In the genomic region with DNA sequence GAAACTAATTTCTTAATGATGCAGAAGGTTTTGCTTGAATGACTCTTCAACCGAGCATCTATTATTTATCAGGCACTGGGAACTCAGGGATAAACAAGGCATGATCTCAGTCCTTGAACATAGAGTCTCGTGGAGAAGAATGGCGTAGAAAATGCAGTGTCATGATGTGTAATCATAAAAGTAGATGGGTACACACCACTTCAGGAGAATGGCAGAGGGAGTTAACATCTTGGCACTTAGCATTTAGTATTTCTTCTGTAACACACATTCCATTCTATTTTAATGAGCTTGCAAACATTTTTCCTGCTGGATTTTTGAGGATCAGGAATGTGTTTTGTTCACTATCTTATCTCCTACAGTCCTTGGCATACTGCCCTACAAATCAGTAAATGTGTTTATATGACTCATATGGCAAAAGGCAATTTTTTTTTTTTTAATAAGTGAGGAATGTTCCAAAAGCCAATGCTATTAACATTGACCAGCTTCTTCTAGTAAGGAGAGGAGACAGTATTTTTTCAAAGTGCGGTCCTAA, we compare ENCODE assay signal across 8 cellular contexts. TPM values are rescaled to one million over a fixed set of nuclear protein-coding genes. Genes with fewer than 3 reads are reported as not detected.
DNase-seq lines count a peak whose midpoint lies in the region; ATAC-seq and TF ChIP-seq lines count a peak whose summit lies in the region.

No MANE protein-coding gene starts in this region.

- H3K9me3 Mint-ChIP-seq in activated T-helper 1 cell treated with anti-CD3 and anti-CD28 coated beads, Interleukin-12 subunit alpha, Interleukin-12 subunit beta, Interleukin-2, Interleukin-4 antibody, amounts not matched to agents 30 ng/mL and 10 ng/mL and 1 ng/mL, durations not matched to agents 14 hours and 24 hours and 36 hours = no peaks in the 10 kb centered on the region

- ATAC-seq in left ventricle myocardium superior = peak; percentile 69

- H3K36me3 ChIP-seq in BJ (ENCODE audit: control insufficient read depth, insufficient read depth, low read length) = no peaks in the 10 kb centered on the region
- no peaks in the 10 kb centered on the region for H3K36me3 ChIP-seq in subcutaneous abdominal adipose tissue (ENCODE audit: control insufficient read depth in 5 of 5, insufficient read depth in 5 of 5, low read length in 5 of 5)

- no peak for TF ChIP-seq RAD21 in Ishikawa (IDR thresholded peaks at IDR 0.05; ENCODE audit: low read depth)

- H3K27me3 ChIP-seq in BJ (ENCODE audit: control insufficient read depth, insufficient read depth, low read length) = no peaks in the 10 kb centered on the region
- H3K27me3 ChIP-seq in subcutaneous abdominal adipose tissue (ENCODE audit: control insufficient read depth in 5 of 5, insufficient read depth in 4 of 5, low read length in 5 of 5) = no peaks in the 10 kb centered on the region

- peak overlapping the region; percentile 64 for H3K27ac Mint-ChIP-seq in activated T-helper 1 cell treated with anti-CD3 and anti-CD28 coated beads, Interleukin-12 subunit alpha, Interleukin-12 subunit beta, Interleukin-2, Interleukin-4 antibody, amounts not matched to agents 30 ng/mL and 10 ng/mL and 1 ng/mL, durations not matched to agents 14 hours and 24 hours and 36 hours

- H3K9ac ChIP-seq in subcutaneous abdominal adipose tissue (ENCODE audit: low read length in 5 of 5) = peak overlapping the region in 1 of 5 donors; percentile 57

- H3K4me1 Mint-ChIP-seq in activated T-helper 1 cell treated with anti-CD3 and anti-CD28 coated beads, Interleukin-12 subunit alpha, Interleukin-12 subunit beta, Interleukin-2, Interleukin-4 antibody, amounts not matched to agents 30 ng/mL and 10 ng/mL and 1 ng/mL, durations not matched to agents 14 hours and 24 hours and 36 hours (ENCODE audit: low read depth) = peaks cover 62% of the 10 kb centered on the region

- H3K27me3 Mint-ChIP-seq in activated T-helper 1 cell treated with anti-CD3 and anti-CD28 coated beads, Interleukin-12 subunit alpha, Interleukin-12 subunit beta, Interleukin-2, Interleukin-4 antibody, amounts not matched to agents 30 ng/mL and 10 ng/mL and 1 ng/mL, durations not matched to agents 14 hours and 24 hours and 36 hours (ENCODE audit: insufficient read depth) = peaks cover 7% of the 10 kb centered on the region

- peak overlapping the region; percentile 72 for H3K27ac ChIP-seq in subcutaneous abdominal adipose tissue (ENCODE audit: low read depth, low read length)

- POLR2A ChIA-PET in BJ (lab: Charles Lee) = interaction anchor here (0.6 to 1.6 kb wide), 4 partner anchors 67 to 865 kb away, joined by 3 to 10 read pairs (median 6); no protein-coding TSS in a partner anchor

- intact Hi-C loops in activated T-helper 1 cell treated with anti-CD3 and anti-CD28 coated beads, Interleukin-12 subunit alpha, Interleukin-12 subunit beta, Interleukin-2, Interleukin-4 antibody, amounts not matched to agents 30 ng/mL and 10 ng/mL and 1 ng/mL, durations not matched to agents 14 hours and 24 hours and 36 hours (cut with micrococcal nuclease) = loop anchor here (5.0 kb wide), 1 partner anchor 1018 kb away; a partner anchor contains a TSS
- intact Hi-C loops in left ventricle myocardium superior (cut with micrococcal nuclease) = no loop called here

- H3K36me3 Mint-ChIP-seq in activated T-helper 1 cell treated with anti-CD3 and anti-CD28 coated beads, Interleukin-12 subunit alpha, Interleukin-12 subunit beta, Interleukin-2, Interleukin-4 antibody, amounts not matched to agents 30 ng/mL and 10 ng/mL and 1 ng/mL, durations not matched to agents 14 hours and 24 hours and 36 hours (ENCODE audit: low read depth) = peaks cover 3% of the 10 kb centered on the region

- peak; percentile 98 for DNase-seq in BJ (ENCODE audit: low read depth)
- no peak for DNase-seq in activated T-helper 1 cell treated with anti-CD3 and anti-CD28 coated beads, Interleukin-12 subunit alpha, Interleukin-12 subunit beta, Interleukin-2, Interleukin-4 antibody, amounts not matched to agents 30 ng/mL and 10 ng/mL and 1 ng/mL, durations not matched to agents 14 hours and 24 hours and 36 hours (ENCODE audit: low spot score)
- DNase-seq in left ventricle myocardium superior = no peak
- no peak for DNase-seq in anterior cingulate cortex (lab: John Stamatoyannopoulos, UW)
- no peak for DNase-seq in stimulated activated naive CD4-positive, alpha-beta T cell treated with Interleukin-2 at 50 U/mL for 16 hours (lab: John Stamatoyannopoulos, UW)
- DNase-seq in DMS114 treated with DMSO at 0.1 percent for 48 hours (lab: John Stamatoyannopoulos, UW; ENCODE audit: unreplicated experiment) = no peak

- no peaks in the 10 kb centered on the region for H3K9me3 ChIP-seq in subcutaneous abdominal adipose tissue (ENCODE audit: control insufficient read depth in 5 of 5, low read length in 5 of 5)

- CTCF ChIA-PET in BJ (lab: Yijun Ruan, JAX) = interaction anchor here (1.5 kb wide), 1 partner anchor 67 kb away, joined by 7 read pairs; no protein-coding TSS in a partner anchor

- TF ChIP-seq CTCF in BJ (IDR thresholded peaks at IDR 0.05; ENCODE audit: insufficient read depth, low read depth, low read length) = no peak

- H3K4me1 ChIP-seq in subcutaneous abdominal adipose tissue (ENCODE audit: control insufficient read depth in 5 of 5, insufficient read depth in 5 of 5, low read length in 5 of 5) = peaks cover 0 to 27% (median 20%) of the 10 kb centered on the region in 5 donors

- H3K4me3 ChIP-seq in BJ (ENCODE audit: low read depth, low read length) (no peak overlapping the region), subcutaneous abdominal adipose tissue (ENCODE audit: low read depth in 1 of 5, low read length in 5 of 5) (no peak overlapping the region)

- peak; percentile 30; the same call in 1 of the 2 replicates for TF ChIP-seq EP300 in Ishikawa (IDR thresholded peaks at IDR 0.05; ENCODE audit: borderline replicate concordance)

- H3K4me3 Mint-ChIP-seq in activated T-helper 1 cell treated with anti-CD3 and anti-CD28 coated beads, Interleukin-12 subunit alpha, Interleukin-12 subunit beta, Interleukin-2, Interleukin-4 antibody, amounts not matched to agents 30 ng/mL and 10 ng/mL and 1 ng/mL, durations not matched to agents 14 hours and 24 hours and 36 hours = peak overlapping the region; percentile 35

TF ChIP-seq in Ishikawa, 13 proteins besides CTCF, POLR2A, EP300 and RAD21:
- TF ChIP-seq, protein P1, sequence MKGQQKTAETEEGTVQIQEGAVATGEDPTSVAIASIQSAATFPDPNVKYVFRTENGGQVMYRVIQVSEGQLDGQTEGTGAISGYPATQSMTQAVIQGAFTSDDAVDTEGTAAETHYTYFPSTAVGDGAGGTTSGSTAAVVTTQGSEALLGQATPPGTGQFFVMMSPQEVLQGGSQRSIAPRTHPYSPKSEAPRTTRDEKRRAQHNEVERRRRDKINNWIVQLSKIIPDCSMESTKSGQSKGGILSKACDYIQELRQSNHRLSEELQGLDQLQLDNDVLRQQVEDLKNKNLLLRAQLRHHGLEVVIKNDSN (IDR thresholded peaks at IDR 0.05) = no peak
- TF ChIP-seq TCF12 (IDR thresholded peaks at IDR 0.05; ENCODE audit: low read depth) (peak; percentile 22; the same call in 1 of the 2 replicates), TEAD4 (IDR thresholded peaks at IDR 0.05) (peak; percentile 47), FOXM1 (IDR thresholded peaks at IDR 0.05; ENCODE audit: borderline replicate concordance, low read depth) (peak; percentile 45; the same call in 1 of the 2 replicates), ZBTB7A (IDR thresholded peaks at IDR 0.05; ENCODE audit: low read depth) (no peak), NFIC (IDR thresholded peaks at IDR 0.05) (peak; percentile 69), CREB1 (IDR thresholded peaks at IDR 0.05; ENCODE audit: low read depth) (no peak; the same call in 1 of the 2 replicates), CEBPB (IDR thresholded peaks at IDR 0.05) (no peak), EGR1 (IDR thresholded peaks at IDR 0.05) (no peak), YY1 (IDR thresholded peaks at IDR 0.05; ENCODE audit: low read depth) (no peak), TAF1 (IDR thresholded peaks at IDR 0.05; ENCODE audit: low read depth) (no peak)
- TF ChIP-seq, protein P2, sequence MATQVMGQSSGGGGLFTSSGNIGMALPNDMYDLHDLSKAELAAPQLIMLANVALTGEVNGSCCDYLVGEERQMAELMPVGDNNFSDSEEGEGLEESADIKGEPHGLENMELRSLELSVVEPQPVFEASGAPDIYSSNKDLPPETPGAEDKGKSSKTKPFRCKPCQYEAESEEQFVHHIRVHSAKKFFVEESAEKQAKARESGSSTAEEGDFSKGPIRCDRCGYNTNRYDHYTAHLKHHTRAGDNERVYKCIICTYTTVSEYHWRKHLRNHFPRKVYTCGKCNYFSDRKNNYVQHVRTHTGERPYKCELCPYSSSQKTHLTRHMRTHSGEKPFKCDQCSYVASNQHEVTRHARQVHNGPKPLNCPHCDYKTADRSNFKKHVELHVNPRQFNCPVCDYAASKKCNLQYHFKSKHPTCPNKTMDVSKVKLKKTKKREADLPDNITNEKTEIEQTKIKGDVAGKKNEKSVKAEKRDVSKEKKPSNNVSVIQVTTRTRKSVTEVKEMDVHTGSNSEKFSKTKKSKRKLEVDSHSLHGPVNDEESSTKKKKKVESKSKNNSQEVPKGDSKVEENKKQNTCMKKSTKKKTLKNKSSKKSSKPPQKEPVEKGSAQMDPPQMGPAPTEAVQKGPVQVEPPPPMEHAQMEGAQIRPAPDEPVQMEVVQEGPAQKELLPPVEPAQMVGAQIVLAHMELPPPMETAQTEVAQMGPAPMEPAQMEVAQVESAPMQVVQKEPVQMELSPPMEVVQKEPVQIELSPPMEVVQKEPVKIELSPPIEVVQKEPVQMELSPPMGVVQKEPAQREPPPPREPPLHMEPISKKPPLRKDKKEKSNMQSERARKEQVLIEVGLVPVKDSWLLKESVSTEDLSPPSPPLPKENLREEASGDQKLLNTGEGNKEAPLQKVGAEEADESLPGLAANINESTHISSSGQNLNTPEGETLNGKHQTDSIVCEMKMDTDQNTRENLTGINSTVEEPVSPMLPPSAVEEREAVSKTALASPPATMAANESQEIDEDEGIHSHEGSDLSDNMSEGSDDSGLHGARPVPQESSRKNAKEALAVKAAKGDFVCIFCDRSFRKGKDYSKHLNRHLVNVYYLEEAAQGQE (IDR thresholded peaks at IDR 0.05; ENCODE audit: low read depth) = no peak
- TF ChIP-seq, protein P3, sequence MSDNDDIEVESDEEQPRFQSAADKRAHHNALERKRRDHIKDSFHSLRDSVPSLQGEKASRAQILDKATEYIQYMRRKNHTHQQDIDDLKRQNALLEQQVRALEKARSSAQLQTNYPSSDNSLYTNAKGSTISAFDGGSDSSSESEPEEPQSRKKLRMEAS (IDR thresholded peaks at IDR 0.05) = peak; percentile 41; the same call in 1 of the 2 replicates

RNA-seq across cellular contexts. Expression of a gene that starts 3.8 kb away (rescaled TPM):
- polyA plus RNA-seq in BJ (2011; rRNA removed) = 744 and 1,028 TPM in 2 replicates
- polyA minus RNA-seq in BJ (2011; rRNA and poly(A)+ RNA removed) = 593 and 821 TPM in 2 replicates
- total RNA-seq in activated T-helper 1 cell treated with anti-CD3 and anti-CD28 coated beads, Interleukin-12 subunit alpha, Interleukin-12 subunit beta, Interleukin-2, Interleukin-4 antibody, amounts not matched to agents 30 ng/mL and 10 ng/mL and 1 ng/mL, durations not matched to agents 14 hours and 24 hours and 36 hours = 93.3 and 103 TPM in 2 replicates
- total RNA-seq in left ventricle myocardium superior = 88.0 TPM
